ENCODE assay signal across 24 cellular contexts in genomic region chr16:56684926-56685590, GRCh38. TPM values are rescaled to one million over a fixed set of nuclear protein-coding genes. Genes with fewer than 3 reads are reported as not detected.
DNase-seq lines count a peak whose midpoint lies in the region; ATAC-seq and TF ChIP-seq lines count a peak whose summit lies in the region.
"Had no signal": no experiment of that assay in that cellular context is flagged by ENCODE, and none has a peak within 500 bp of the region (broad histone marks: within the 10 kb centered on the region; RNA-seq: fewer than 3 reads in every experiment).

No MANE protein-coding gene starts in this region.

- H3K4me1 ChIP-seq in right lobe of liver = peaks cover 0 to 16% (median 5%) of the 10 kb centered on the region in 4 donors
- H3K4me1 ChIP-seq in stomach = peaks cover 18 to 40% (median 38%) of the 10 kb centered on the region in 4 donors
- no peaks in the 10 kb centered on the region for H3K4me1 ChIP-seq in endodermal cell (ENCODE audit: control insufficient read depth, insufficient read depth, low read length)
- H3K4me1 ChIP-seq in lower lobe of right lung = peaks cover 22% of the 10 kb centered on the region

- POLR2A ChIA-PET in RWPE1 (lab: Yijun Ruan, JAX; ENCODE audit: low non-redundant PET) = interaction anchor here (1.4 to 1.7 kb wide), 2 partner anchors 16 to 76 kb away, joined by 4 to 9 read pairs; partner anchors contain the start of gene MT2A

- no peak for DNase-seq in RWPE1 (ENCODE audit: low spot score)
- no peak for DNase-seq in coronary artery (ENCODE audit: low spot score)
- DNase-seq in right lobe of liver = peak in 2 of 3 donors; percentile 69 to 84
- DNase-seq in stomach = no peak
- DNase-seq in activated gamma-delta T cell treated with Interleukin-2 at 50 U/mL for 16 hours = no peak
- DNase-seq in endodermal cell = no peak
- DNase-seq in lower lobe of right lung = no peak
- DNase-seq: activated B cell treated with CpG ODN at 0.5 μM for 24 hours; activated CD8-positive, alpha-beta T cell treated with anti-CD3 and anti-CD28 coated beads for 36 hours; activated T-cell treated with anti-CD3 and anti-CD28 coated beads, Interleukin-2, amount 50 U/mL, for 24 hours; brain microvascular endothelial cell; CD8-positive, alpha-beta T cell; DMS79; hippocampal formation; mucosa of descending colon; NCI-H146; NCI-H748 treated with DMSO at 0.1 percent for 48 hours; OCI-M1 had no signal

- no peak for TF ChIP-seq EP300 in stomach (IDR thresholded peaks at IDR 0.05)

- H3K4me3 Mint-ChIP-seq in endodermal cell = no peak overlapping the region
- H3K4me3 Mint-ChIP-seq: activated B cell treated with CpG ODN at 0.5 μM for 24 hours; activated CD8-positive, alpha-beta T cell treated with anti-CD3 and anti-CD28 coated beads for 36 hours; activated T-cell treated with anti-CD3 and anti-CD28 coated beads, Interleukin-2, amount 50 U/mL, for 24 hours; CD8-positive, alpha-beta T cell had no signal

- H3K27ac ChIP-seq in RWPE1 (peak overlapping the region; percentile 99), coronary artery (peak overlapping the region; percentile 74 to 83), right lobe of liver (peak overlapping the region; percentile 47 to 83 (median 76)), stomach (peak overlapping the region; percentile 32 to 86 (median 86)), endodermal cell (ENCODE audit: low read depth, low read length) (no peak overlapping the region), lower lobe of right lung (no peak overlapping the region)
- H3K27ac ChIP-seq: brain microvascular endothelial cell, neutrophil had no signal

- H3K36me3 Mint-ChIP-seq in endodermal cell (ENCODE audit: low read depth) = no peaks in the 10 kb centered on the region

- peaks cover 32% of the 10 kb centered on the region for H3K27me3 Mint-ChIP-seq in endodermal cell (ENCODE audit: insufficient read depth)
- H3K27me3 Mint-ChIP-seq: activated CD8-positive, alpha-beta T cell treated with anti-CD3 and anti-CD28 coated beads for 36 hours; activated T-cell treated with anti-CD3 and anti-CD28 coated beads, Interleukin-2, amount 50 U/mL, for 24 hours had no signal

- peaks cover 4% of the 10 kb centered on the region for H3K4me1 Mint-ChIP-seq in endodermal cell

- TF ChIP-seq CTCF in RWPE1 (conservative IDR thresholded peaks at IDR 0.05; ENCODE audit: low read depth) (no peak), coronary artery (IDR thresholded peaks at IDR 0.05) (no peak), right lobe of liver (IDR thresholded peaks at IDR 0.05) (no peak), stomach (IDR thresholded peaks at IDR 0.05) (no peak), endodermal cell (conservative IDR thresholded peaks at IDR 0.05) (no peak), lower lobe of right lung (IDR thresholded peaks at IDR 0.05) (no peak)

- no peak overlapping the region for H3K27ac Mint-ChIP-seq in endodermal cell
- H3K27ac Mint-ChIP-seq: activated B cell treated with CpG ODN at 0.5 μM for 24 hours; activated CD8-positive, alpha-beta T cell treated with anti-CD3 and anti-CD28 coated beads for 36 hours; activated naive CD4-positive, alpha-beta T cell treated with anti-CD3 and anti-CD28 coated beads, Interleukin-2, amount 50 U/mL, for 72 hours; activated T-cell treated with anti-CD3 and anti-CD28 coated beads, Interleukin-2, amount 50 U/mL, for 24 hours; CD8-positive, alpha-beta T cell had no signal

- H3K9ac ChIP-seq in endodermal cell (ENCODE audit: extremely low read depth, low read length, poor library complexity, severe bottlenecking) = no peak overlapping the region

- H3K27me3 ChIP-seq in right lobe of liver (no peaks in the 10 kb centered on the region), stomach (no peaks in the 10 kb centered on the region), endodermal cell (ENCODE audit: control insufficient read depth, insufficient read depth, low read length, poor library complexity, severe bottlenecking) (peaks cover 35% of the 10 kb centered on the region), lower lobe of right lung (ENCODE audit: low read depth) (no peaks in the 10 kb centered on the region)
- H3K27me3 ChIP-seq: brain microvascular endothelial cell had no signal

- CTCF ChIA-PET in RWPE1 (lab: Yijun Ruan, JAX) = interaction anchor here (1.2 kb wide), 1 partner anchor 105 kb away, joined by 5 read pairs; no protein-coding TSS in a partner anchor

- ATAC-seq in right lobe of liver (peak; percentile 10 to 48 (median 34)), HG03354 (IDR thresholded peaks at IDR 0.05; ENCODE audit: poor library complexity, severe bottlenecking, unreplicated experiment) (no peak), lower lobe of right lung (no peak)
- ATAC-seq: activated CD8-positive, alpha-beta T cell treated with anti-CD3 and anti-CD28 coated beads for 36 hours; activated naive CD4-positive, alpha-beta T cell treated with anti-CD3 and anti-CD28 coated beads, Interleukin-2, amount 50 U/mL, for 72 hours; CD8-positive, alpha-beta T cell; mucosa of descending colon had no signal

- WGBS in right lobe of liver (ENCODE audit: insufficient coverage, low coverage, low lambda C conversion rate, missing lambda C conversion rate) = 40% methylated on average over 4 of the region's 4 CpGs
- 56 to 77% (median 61%) methylated on average over 4 of the region's 4 CpGs for WGBS in stomach, 5 donors
- 88 to 94% methylated on average over 4 of the region's 4 CpGs for WGBS in endodermal cell (ENCODE audit: insufficient coverage in 1 of 2, insufficient read length in 1 of 2), 2 experiments

- TF ChIP-seq POLR2A in right lobe of liver (IDR thresholded peaks at IDR 0.05) = peak; percentile 53
- no peak for TF ChIP-seq POLR2A in stomach (IDR thresholded peaks at IDR 0.05)

- H3K4me3 ChIP-seq in coronary artery (peak overlapping the region; percentile 77), right lobe of liver (peak overlapping the region in 2 of 3 donors; percentile 71 to 82), stomach (peak overlapping the region in 2 of 4 donors; percentile 56 to 69), endodermal cell (ENCODE audit: low read length) (no peak overlapping the region), lower lobe of right lung (no peak overlapping the region)
- H3K4me3 ChIP-seq: mucosa of descending colon had no signal

- H3K9me3 ChIP-seq in right lobe of liver = no peaks in the 10 kb centered on the region
- H3K9me3 ChIP-seq in stomach = peaks cover 0 to 11% (median 0%) of the 10 kb centered on the region in 4 donors
- no peaks in the 10 kb centered on the region for H3K9me3 ChIP-seq in endodermal cell (ENCODE audit: control insufficient read depth, low read length)
- no peaks in the 10 kb centered on the region for H3K9me3 ChIP-seq in lower lobe of right lung
- H3K9me3 ChIP-seq: mucosa of descending colon, neutrophil had no signal

- intact Hi-C loops in right lobe of liver (cut with DNase I) (no loop called here), stomach (cut with DNase I; ENCODE audit: low total_unique reads) (no loop called here), lower lobe of right lung (cut with DNase I) (no loop called here)

- H3K9me3 Mint-ChIP-seq in endodermal cell = peaks cover 12% of the 10 kb centered on the region
- H3K9me3 Mint-ChIP-seq: activated B cell treated with CpG ODN at 0.5 μM for 24 hours; activated CD8-positive, alpha-beta T cell treated with anti-CD3 and anti-CD28 coated beads for 36 hours; activated naive CD4-positive, alpha-beta T cell treated with anti-CD3 and anti-CD28 coated beads, Interleukin-2, amount 50 U/mL, for 72 hours had no signal

- H3K36me3 ChIP-seq in right lobe of liver = peaks cover 0 to 5% (median 0%) of the 10 kb centered on the region in 4 donors
- H3K36me3 ChIP-seq in stomach = peaks cover 0 to 11% (median 0%) of the 10 kb centered on the region in 4 donors
- H3K36me3 ChIP-seq in endodermal cell (ENCODE audit: control insufficient read depth, insufficient read depth, low read length) = no peaks in the 10 kb centered on the region
- no peaks in the 10 kb centered on the region for H3K36me3 ChIP-seq in lower lobe of right lung
- H3K36me3 ChIP-seq: brain microvascular endothelial cell, neutrophil had no signal

RNA-seq across cellular contexts. Expression of gene MT1X, which starts 2.8 kb away (rescaled TPM):
- total RNA-seq in right lobe of liver (1,000 to 10,000 TPM in 4 of 6 experiments, 100 to 1,000 TPM in 2; 808 to 2,440 (median 1,620) TPM), stomach (1,000 to 10,000 TPM in 1 of 5 donors, 100 to 1,000 TPM in 4; 261 to 1,065 (median 315) TPM), endodermal cell (1 to 10 TPM; 1.5 to 8.8 TPM), lower lobe of right lung (95.7 TPM)
- 1,000 to 10,000 TPM in 2 of 3 donors, 100 to 1,000 TPM in 1; 760 to 1,982 (median 1,143) TPM for polyA plus RNA-seq in stomach
- 25.0 TPM for polyA plus RNA-seq in endodermal cell (2013, experiment 1 of 2)
- 13.0 TPM for polyA plus RNA-seq in endodermal cell (2013, experiment 2 of 2)

RNA-seq across cellular contexts. Expression of gene MT1H, which starts 15.4 kb away (rescaled TPM):
- total RNA-seq in right lobe of liver = 1,000 to 10,000 TPM in 2 of 6 experiments, 100 to 1,000 TPM in 2, under 1 TPM in 1, not detected in 1; 0.74 to 1,258 (median 358) TPM
- 10 to 100 TPM in 1 of 5 donors, not detected in 4; 33.8 TPM for total RNA-seq in stomach
- 100 to 1,000 TPM in 1 of 3 donors, 10 to 100 TPM in 2; 75.7 to 219 (median 80.0) TPM for polyA plus RNA-seq in stomach
- total RNA-seq in endodermal cell = 1 to 10 TPM in 1 of 2 donors, not detected in 1; 1.6 TPM
- polyA plus RNA-seq in endodermal cell (2013, experiment 1 of 2) = 3.5 TPM
- not detected for polyA plus RNA-seq in endodermal cell (2013, experiment 2 of 2)
- total RNA-seq in lower lobe of right lung = 4.3 TPM
- total RNA-seq: activated naive CD4-positive, alpha-beta T cell treated with anti-CD3 and anti-CD28 coated beads, Interleukin-2, amount 50 U/mL, for 72 hours; CD8-positive, alpha-beta T cell; kidney epithelial cell had no signal
- polyA plus RNA-seq: AG04450 had no signal

RNA-seq across cellular contexts. Expression of gene MT1G, which starts 17.2 kb away (rescaled TPM):
- total RNA-seq in right lobe of liver (1,000 to 10,000 TPM in 4 of 6 experiments, 100 to 1,000 TPM in 2; 490 to 8,056 (median 1,365) TPM), stomach (100 to 1,000 TPM in 3 of 5 donors, not detected in 2; 174 to 605 (median 300) TPM), endodermal cell (1 to 10 TPM in 1 of 2 donors, not detected in 1; 7.8 TPM), lower lobe of right lung (25.3 TPM)
- polyA plus RNA-seq in stomach = 1,000 to 10,000 TPM; 1,140 to 4,171 (median 1,738) TPM
- polyA plus RNA-seq in endodermal cell (2013, experiment 1 of 2) = 10.4 TPM
- 1.6 TPM for polyA plus RNA-seq in endodermal cell (2013, experiment 2 of 2)
- total RNA-seq: CD8-positive, alpha-beta T cell had no signal
- polyA plus RNA-seq: AG04450 had no signal

RNA-seq across cellular contexts. Expression of gene MT1F, which starts 27.3 kb away (rescaled TPM):
- total RNA-seq in right lobe of liver (100 to 1,000 TPM in 4 of 6 experiments, 10 to 100 TPM in 2; 10.1 to 934 (median 197) TPM), stomach (10 to 100 TPM in 2 of 5 donors, 1 to 10 TPM in 1, not detected in 2; 7.5 to 73.3 (median 13.3) TPM), endodermal cell (1 to 10 TPM in 1 of 2 donors, not detected in 1; 3.4 TPM), lower lobe of right lung (12.6 TPM)
- 100 to 1,000 TPM in 2 of 3 donors, 10 to 100 TPM in 1; 87.0 to 225 (median 161) TPM for polyA plus RNA-seq in stomach
- 3.5 TPM for polyA plus RNA-seq in endodermal cell (2013, experiment 1 of 2)
- polyA plus RNA-seq in endodermal cell (2013, experiment 2 of 2) = 2.2 TPM

RNA-seq across cellular contexts. Expression of gene MT1B, which starts 33.4 kb away (rescaled TPM):
- total RNA-seq in right lobe of liver = 1 to 10 TPM in 3 of 6 experiments, not detected in 3; 1.6 to 7.7 (median 2.2) TPM
- not detected for total RNA-seq in stomach
- polyA plus RNA-seq in stomach = 1 to 10 TPM in 1 of 3 donors, not detected in 2; 5.8 TPM
- not detected for total RNA-seq in endodermal cell
- not detected for polyA plus RNA-seq in endodermal cell (2013, experiment 1 of 2)
- polyA plus RNA-seq in endodermal cell (2013, experiment 2 of 2) = not detected
- not detected for total RNA-seq in lower lobe of right lung
- total RNA-seq: activated B cell treated with CpG ODN at 0.5 μM for 24 hours; activated CD8-positive, alpha-beta T cell treated with anti-CD3 and anti-CD28 coated beads for 36 hours; activated naive CD4-positive, alpha-beta T cell treated with anti-CD3 and anti-CD28 coated beads, Interleukin-2, amount 50 U/mL, for 72 hours; CD8-positive, alpha-beta T cell; kidney epithelial cell; mucosa of descending colon; T-helper 2 cell treated with Interferon-gamma antibody and Interleukin-4, amounts not matched to agents 100 ng/mL and 5 ng/mL, for 36 hours had no signal
- polyA plus RNA-seq: AG04450 had no signal

Comparison
In these comparisons a context has a peak if more than half of its experiments do, and no peak if none do; other contexts are left out.
1. DNase-seq: peak in right lobe of liver (2 of 3); none in RWPE1 (single experiment), coronary artery (single experiment), stomach (single experiment), activated gamma-delta T cell treated with Interleukin-2 at 50 U/mL for 16 hours (single experiment), endodermal cell (single experiment) and lower lobe of right lung (single experiment).
2. H3K27ac ChIP-seq: peak in RWPE1 (single experiment), coronary artery (2 of 2), right lobe of liver (3 of 3) and stomach (5 of 5); none in endodermal cell (single experiment) and lower lobe of right lung (single experiment).
3. H3K4me3 ChIP-seq: peak in coronary artery (single experiment) and right lobe of liver (2 of 3); none in endodermal cell (single experiment) and lower lobe of right lung (single experiment).
4. ATAC-seq: peak in right lobe of liver (4 of 4); none in HG03354 (single experiment) and lower lobe of right lung (0 of 2).